ENCODE assay signal across 7 cellular contexts in genomic region chr14:90903101-90903500, GRCh38.
DNase-seq lines count a peak whose midpoint lies in the region; ATAC-seq and TF ChIP-seq lines count a peak whose summit lies in the region.

No MANE protein-coding gene starts in this region.

- no peak overlapping the region for H4K8ac ChIP-seq in IMR-90 (ENCODE audit: low read depth in 2 of 2, low read length in 2 of 2)

- H3K23ac ChIP-seq in IMR-90 (ENCODE audit: low read depth, low read length): no peak overlapping the region

- H3K27ac Mint-ChIP-seq in activated T-helper 2 cell treated with anti-CD3 and anti-CD28 coated beads, Interferon-gamma antibody, Interleukin-2, Interleukin-4, amounts not matched to agents 10 μg/mL and 5 μg/mL and 100 μg/mL, durations not matched to agents 14 hours and 24 hours and 36 hours: peak overlapping the region; percentile 12

- no peak for TF ChIP-seq POLR2A in IMR-90 (IDR thresholded peaks at IDR 0.05; ENCODE audit: low read depth, low read length)
- no peak for TF ChIP-seq POLR2A in transverse colon (IDR thresholded peaks at IDR 0.05)

- no peak overlapping the region for H3K4ac ChIP-seq in IMR-90 (ENCODE audit: low read depth, low read length)

- H3K4me2 ChIP-seq in IMR-90 (ENCODE audit: low read depth, low read length): no peak overlapping the region

- no peak overlapping the region for H3K14ac ChIP-seq in IMR-90 (replicated peaks; ENCODE audit: low read depth, low read length)

- H3K9ac ChIP-seq in IMR-90 (ENCODE audit: low read depth, low read length): no peak overlapping the region

- H3K9me3 ChIP-seq in IMR-90 (ENCODE audit: control insufficient read depth, insufficient read depth, low read length) (no peaks in the 10 kb centered on the region), transverse colon (no peaks in the 10 kb centered on the region)

- no peak overlapping the region for H4K5ac ChIP-seq in IMR-90 (ENCODE audit: low read depth, low read length)

- no peak overlapping the region for H2BK120ac ChIP-seq in IMR-90 (ENCODE audit: low read depth, low read length)

- peak; percentile 75 for TF ChIP-seq RAD21 in IMR-90 (IDR thresholded peaks at IDR 0.05; ENCODE audit: low read length)

- H3K9me1 ChIP-seq in IMR-90 (ENCODE audit: insufficient read depth, low read length): no peaks in the 10 kb centered on the region

- DNase-seq in IMR-90 (peak; percentile 53), OCI-M2 (lab: John Stamatoyannopoulos, UW; ENCODE audit: unreplicated experiment) (peak; percentile 79), fibroblast of villous mesenchyme (ENCODE audit: low read depth) (peak; percentile 63), omental fat pad (ENCODE audit: low spot score) (no peak), transverse colon (peak; percentile 69)
- DNase-seq in activated T-helper 2 cell treated with anti-CD3 and anti-CD28 coated beads, Interferon-gamma antibody, Interleukin-2, Interleukin-4, amounts not matched to agents 10 μg/mL and 5 μg/mL and 100 μg/mL, durations not matched to agents 14 hours and 24 hours and 36 hours (ENCODE audit: low spot score): peak; percentile 44

- H2AK9ac ChIP-seq in IMR-90 (replicated peaks; ENCODE audit: low read depth, low read length, poor library complexity): no peak overlapping the region

- H3K79me1 ChIP-seq in IMR-90 (ENCODE audit: low read depth in 1 of 2, low read length in 2 of 2): no peaks in the 10 kb centered on the region

- TF ChIP-seq EP300 in transverse colon (IDR thresholded peaks at IDR 0.05; ENCODE audit: low read depth): no peak

- H3K4me3 ChIP-seq in IMR-90 (ENCODE audit: insufficient read depth, low read depth, low read length): no peak overlapping the region
- H3K4me3 ChIP-seq in fibroblast of villous mesenchyme (ENCODE audit: low read depth, low read length): no peak overlapping the region
- H3K4me3 ChIP-seq in transverse colon: no peak overlapping the region

- H3K36me3 ChIP-seq in IMR-90 (ENCODE audit: control insufficient read depth, insufficient read depth, low read length) (no peaks in the 10 kb centered on the region), transverse colon (peaks cover 0 to 18% (median 6%) of the 10 kb centered on the region in 4 donors)

- no TSS peak for BruUV-seq in IMR-90 (replicated peaks; lab: Mats Ljungman, UMichigan)

- no peak overlapping the region for H3K56ac ChIP-seq in IMR-90 (ENCODE audit: extremely low read depth, insufficient read depth, low read length)

- H3K27me3 ChIP-seq in IMR-90 (ENCODE audit: control insufficient read depth, insufficient read depth, low read length) (no peaks in the 10 kb centered on the region), transverse colon (no peaks in the 10 kb centered on the region)

- peak; percentile 68 for TF ChIP-seq CTCF in GM12873 (IDR thresholded peaks at IDR 0.05; ENCODE audit: insufficient read depth, low read depth, low read length, missing control alignments)
- peak; percentile 78 for TF ChIP-seq CTCF in IMR-90 (conservative IDR thresholded peaks at IDR 0.05; ENCODE audit: low read depth, low read length)
- TF ChIP-seq CTCF in fibroblast of villous mesenchyme (IDR thresholded peaks at IDR 0.05; ENCODE audit: insufficient read depth, low read depth, low read length): peak; percentile 76
- peak in 2 of 3 donors; percentile 10 to 37 for TF ChIP-seq CTCF in omental fat pad (IDR thresholded peaks at IDR 0.05)
- TF ChIP-seq CTCF in transverse colon (IDR thresholded peaks at IDR 0.05): peak; percentile 65 to 78 (median 69)

- no peaks in the 10 kb centered on the region for H4K20me1 ChIP-seq in IMR-90 (ENCODE audit: insufficient read depth, low read length)

- no peak overlapping the region for H4K91ac ChIP-seq in IMR-90 (ENCODE audit: insufficient read depth, low read depth, low read length)

- no CpG with 5 or more reads among the region's 1 CpG for WGBS in IMR-90 (ENCODE audit: extremely low coverage in 2 of 2, insufficient read length in 1 of 2), 2 experiments
- WGBS in transverse colon (ENCODE audit: low coverage in 1 of 2), 2 donors: 0 to 13% methylated on average over 1 of the region's 1 CpG

- ATAC-seq in IMR-90 (ENCODE audit: low read depth): peak; percentile 94
- peak; percentile 86 for ATAC-seq in omental fat pad (ENCODE audit: low FRiP score)

- no peak overlapping the region for H3K4me3 Mint-ChIP-seq in activated T-helper 2 cell treated with anti-CD3 and anti-CD28 coated beads, Interferon-gamma antibody, Interleukin-2, Interleukin-4, amounts not matched to agents 10 μg/mL and 5 μg/mL and 100 μg/mL, durations not matched to agents 14 hours and 24 hours and 36 hours (ENCODE audit: low read depth)

- in situ Hi-C loops in IMR-90 (cut with MboI; ENCODE audit: low sequenced_read_pairs) (loop anchor here (5.0 kb wide), 2 partner anchors 269 to 384 kb away; no protein-coding TSS in a partner anchor), transverse colon (cut with MboI; ENCODE audit: low pct_ligation_motif_present in 1 of 4, low pct_unique_long_range_greater_than_20kb in 1 of 4, low sequenced_read_pairs in 3 of 4) (loop anchor here (5.0 to 25.0 kb wide), 6 partner anchors 152 to 384 kb away; partner anchors contain the start of gene RPS6KA5 (in 1 of the 4))

- no peak overlapping the region for H2BK5ac ChIP-seq in IMR-90 (ENCODE audit: low read depth, low read length, poor library complexity, severe bottlenecking)

- H2AK5ac ChIP-seq in IMR-90 (ENCODE audit: low read depth, low read length): no peak overlapping the region

- peaks cover 43% of the 10 kb centered on the region for H3K36me3 Mint-ChIP-seq in activated T-helper 2 cell treated with anti-CD3 and anti-CD28 coated beads, Interferon-gamma antibody, Interleukin-2, Interleukin-4, amounts not matched to agents 10 μg/mL and 5 μg/mL and 100 μg/mL, durations not matched to agents 14 hours and 24 hours and 36 hours (ENCODE audit: low read depth)

- no peak overlapping the region for H3K27ac ChIP-seq in IMR-90 (ENCODE audit: insufficient read depth, low read length)
- H3K27ac ChIP-seq in transverse colon: no peak overlapping the region

- dilution Hi-C loops in IMR-90 (cut with HindIII; ENCODE audit: low sequenced_read_pairs, unreplicated experiment): no loop called here

- H3K9me3 Mint-ChIP-seq in activated T-helper 2 cell treated with anti-CD3 and anti-CD28 coated beads, Interferon-gamma antibody, Interleukin-2, Interleukin-4, amounts not matched to agents 10 μg/mL and 5 μg/mL and 100 μg/mL, durations not matched to agents 14 hours and 24 hours and 36 hours: no peaks in the 10 kb centered on the region

- CTCF ChIA-PET in IMR-90 (lab: Yijun Ruan, JAX): interaction anchor here (0.6 to 4.3 kb wide), 18 partner anchors 13 to 602 kb away, joined by 3 to 82 read pairs (median 4); no protein-coding TSS in a partner anchor

- POLR2A ChIA-PET in IMR-90 (lab: Charles Lee; ENCODE audit: unreplicated experiment): interaction anchor here (0.9 kb wide), 1 partner anchor 9 kb away, joined by 5 read pairs; no protein-coding TSS in a partner anchor

- intact Hi-C loops in IMR-90 (cut with micrococcal nuclease) (loop anchor here (1.0 to 5.0 kb wide), 5 partner anchors 154 to 384 kb away; no protein-coding TSS in a partner anchor), transverse colon (cut with DNase I; ENCODE audit: low total_unique reads) (loop anchor here (2.0 to 10.0 kb wide), 3 partner anchors 162 to 392 kb away; partner anchors contain the start of gene RPS6KA5)
- intact Hi-C loops in activated T-helper 2 cell treated with anti-CD3 and anti-CD28 coated beads, Interferon-gamma antibody, Interleukin-2, Interleukin-4, amounts not matched to agents 10 μg/mL and 5 μg/mL and 100 μg/mL, durations not matched to agents 14 hours and 24 hours and 36 hours (cut with micrococcal nuclease): loop anchor here (1.0 to 10.0 kb wide), 6 partner anchors 132 to 383 kb away; partner anchors contain the start of gene DGLUCY

- H2BK20ac ChIP-seq in IMR-90 (ENCODE audit: low read depth, low read length): no peak overlapping the region

- no peaks in the 10 kb centered on the region for H3K4me1 ChIP-seq in IMR-90 (ENCODE audit: control insufficient read depth, insufficient read depth, low read length)
- peaks cover 0 to 5% (median 2%) of the 10 kb centered on the region in 4 donors for H3K4me1 ChIP-seq in transverse colon

- H3K4me1 Mint-ChIP-seq in activated T-helper 2 cell treated with anti-CD3 and anti-CD28 coated beads, Interferon-gamma antibody, Interleukin-2, Interleukin-4, amounts not matched to agents 10 μg/mL and 5 μg/mL and 100 μg/mL, durations not matched to agents 14 hours and 24 hours and 36 hours (ENCODE audit: low read depth): peaks cover 31% of the 10 kb centered on the region

- no peaks in the 10 kb centered on the region for H3K27me3 Mint-ChIP-seq in activated T-helper 2 cell treated with anti-CD3 and anti-CD28 coated beads, Interferon-gamma antibody, Interleukin-2, Interleukin-4, amounts not matched to agents 10 μg/mL and 5 μg/mL and 100 μg/mL, durations not matched to agents 14 hours and 24 hours and 36 hours (ENCODE audit: low read depth)

- no peak overlapping the region for H2AFZ ChIP-seq in IMR-90 (replicated peaks; ENCODE audit: low read length, poor library complexity)

- no peak overlapping the region for H2BK15ac ChIP-seq in IMR-90 (ENCODE audit: low read depth, low read length)

- H3K18ac ChIP-seq in IMR-90 (ENCODE audit: low read depth, low read length): no peak overlapping the region

TF ChIP-seq in IMR-90, 13 proteins besides CTCF, POLR2A, EP300 and RAD21:
- no peak for TF ChIP-seq MAZ (IDR thresholded peaks at IDR 0.05; ENCODE audit: borderline replicate concordance, low read depth, low read length)
- TF ChIP-seq SMC3 (IDR thresholded peaks at IDR 0.05; ENCODE audit: low read depth, low read length): peak; percentile 74

Comparison
In these comparisons a context has a peak if more than half of its experiments do, and no peak if none do; other contexts are left out.
1. CTCF ChIP-seq: peak in every context shown above with its lines; median percentile 78 in IMR-90; 76 in fibroblast of villous mesenchyme; 69 in transverse colon; 68 in GM12873; 24 in omental fat pad.